25 cellular contexts compared by ENCODE assay signal in the genomic region with DNA sequence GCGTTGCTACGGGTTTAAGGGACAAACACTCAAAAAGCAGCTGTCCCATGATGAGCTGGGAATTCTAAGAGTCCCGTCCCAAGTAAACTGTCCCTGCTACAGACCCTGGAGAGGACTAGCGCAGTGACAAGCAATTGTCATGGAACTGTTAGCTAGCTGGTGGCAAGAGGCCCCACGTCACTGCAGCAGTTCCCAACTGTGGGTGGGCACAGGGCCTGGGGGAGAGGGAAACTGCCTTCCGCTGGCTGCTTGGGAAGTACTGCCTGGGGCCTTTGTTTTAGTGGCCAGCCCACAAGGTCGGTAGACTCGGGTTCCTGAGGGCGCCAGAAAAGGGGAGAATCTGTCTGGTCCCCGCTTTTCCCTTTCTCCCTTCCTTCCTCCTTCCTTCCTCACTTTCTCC.
"Had no signal": no experiment of that assay in that cellular context is flagged by ENCODE, and none has a peak within 500 bp of the region (broad histone marks: within the 10 kb centered on the region; RNA-seq: fewer than 3 reads in every experiment).

No MANE protein-coding gene starts in this region.

- H3K36me3 Mint-ChIP-seq: activated naive CD4-positive, alpha-beta T cell treated with anti-CD3 and anti-CD28 coated beads, Interleukin-2, amount 50 U/mL, for 72 hours; naive B cell; T-cell had no signal

- H3K27me3 Mint-ChIP-seq: activated CD4-positive, alpha-beta T cell treated with anti-CD3 and anti-CD28 coated beads, Interleukin-2, amount 10 ng/mL, durations not matched to agents 7 days and 5 days had no signal

- H3K4me1 Mint-ChIP-seq: activated CD4-positive, alpha-beta T cell treated with anti-CD3 and anti-CD28 coated beads, Interleukin-2, amount 10 ng/mL, durations not matched to agents 7 days and 5 days; naive B cell; T-cell had no signal

- H3K27ac Mint-ChIP-seq: activated CD4-positive, alpha-beta T cell treated with anti-CD3 and anti-CD28 coated beads, Interleukin-2, amount 10 ng/mL, durations not matched to agents 7 days and 5 days; activated CD8-positive, alpha-beta T cell treated with anti-CD3 and anti-CD28 coated beads, Interleukin-2, amount 10 ng/mL, durations not matched to agents 7 days and 5 days; activated naive CD4-positive, alpha-beta T cell treated with anti-CD3 and anti-CD28 coated beads, Interleukin-2, amount 50 U/mL, for 72 hours; activated T-helper 1 cell treated with anti-CD3 and anti-CD28 coated beads, Interleukin-12 subunit alpha, Interleukin-12 subunit beta, Interleukin-2, Interleukin-4 antibody, amounts not matched to agents 30 ng/mL and 10 ng/mL and 1 ng/mL, durations not matched to agents 14 hours and 24 hours and 36 hours; naive B cell; stimulated activated naive CD8-positive, alpha-beta T cell treated with anti-CD3 and anti-CD28 coated beads, Interleukin-15, Interleukin-2, amounts not matched to agents 100 ng/mL and 50 ng/mL, for 24 hours; T-cell; T-helper 2 cell treated with Interferon-gamma antibody and Interleukin-4, amounts not matched to agents 5 μg/mL and 100 μg/mL, for 36 hours had no signal

- H3K4me3 Mint-ChIP-seq: activated CD4-positive, alpha-beta T cell treated with anti-CD3 and anti-CD28 coated beads, Interleukin-2, amount 10 ng/mL, durations not matched to agents 7 days and 5 days; activated CD8-positive, alpha-beta T cell treated with anti-CD3 and anti-CD28 coated beads, Interleukin-2, amount 10 ng/mL, durations not matched to agents 7 days and 5 days; activated T-helper 1 cell treated with anti-CD3 and anti-CD28 coated beads, Interleukin-12 subunit alpha, Interleukin-12 subunit beta, Interleukin-2, Interleukin-4 antibody, amounts not matched to agents 30 ng/mL and 10 ng/mL and 1 ng/mL, durations not matched to agents 14 hours and 24 hours and 36 hours; naive B cell; stimulated activated naive CD8-positive, alpha-beta T cell treated with anti-CD3 and anti-CD28 coated beads, Interleukin-15, Interleukin-2, amounts not matched to agents 100 ng/mL and 50 ng/mL, for 24 hours; T-cell; T-helper 2 cell treated with Interferon-gamma antibody and Interleukin-4, amounts not matched to agents 5 μg/mL and 100 μg/mL, for 36 hours had no signal

- H3K9me3 Mint-ChIP-seq: activated CD4-positive, alpha-beta T cell treated with anti-CD3 and anti-CD28 coated beads, Interleukin-2, amount 10 ng/mL, durations not matched to agents 7 days and 5 days; activated naive CD4-positive, alpha-beta T cell treated with anti-CD3 and anti-CD28 coated beads, Interleukin-2, amount 50 U/mL, for 72 hours; activated T-helper 1 cell treated with anti-CD3 and anti-CD28 coated beads, Interleukin-12 subunit alpha, Interleukin-12 subunit beta, Interleukin-2, Interleukin-4 antibody, amounts not matched to agents 30 ng/mL and 10 ng/mL and 1 ng/mL, durations not matched to agents 14 hours and 24 hours and 36 hours; naive B cell; stimulated activated naive CD8-positive, alpha-beta T cell treated with anti-CD3 and anti-CD28 coated beads, Interleukin-15, Interleukin-2, amounts not matched to agents 100 ng/mL and 50 ng/mL, for 24 hours; T-cell; T-helper 2 cell treated with Interferon-gamma antibody and Interleukin-4, amounts not matched to agents 5 μg/mL and 100 μg/mL, for 36 hours had no signal

- H3K36me3 ChIP-seq: brain microvascular endothelial cell, lower lobe of right lung, neutrophil, pancreas, right lobe of liver, thyroid gland had no signal

- H3K9me3 ChIP-seq: lower lobe of right lung, neutrophil, pancreas, psoas muscle, right lobe of liver, thyroid gland had no signal

- H3K4me1 ChIP-seq: lower lobe of right lung, pancreas, right lobe of liver had no signal

- H3K27me3 ChIP-seq: brain microvascular endothelial cell, neutrophil, pancreas, right lobe of liver, thyroid gland had no signal

- DNase-seq: activated CD4-positive, alpha-beta T cell treated with anti-CD3 and anti-CD28 coated beads, Interleukin-2, amount 10 ng/mL, durations not matched to agents 7 days and 5 days; activated CD8-positive, alpha-beta T cell treated with anti-CD3 and anti-CD28 coated beads, Interleukin-2, amount 10 ng/mL, durations not matched to agents 7 days and 5 days; aorta; brain microvascular endothelial cell; central memory CD4-positive, alpha-beta T cell; kidney; lower lobe of right lung; mesendoderm; naive B cell; pancreas; psoas muscle; right lobe of liver; stimulated activated CD4-positive, alpha-beta T cell treated with anti-CD3 and anti-CD28 coated beads, Interleukin-1b, Interleukin-23, amount 100 ng/mL, for 48 hours; T-cell; thyroid gland had no signal

- ATAC-seq: activated CD4-positive, CD25-positive, alpha-beta regulatory T cell treated with anti-CD3 and anti-CD28 coated beads, Interleukin-2, amount 50 U/mL, for 24 hours; activated CD8-positive, alpha-beta T cell treated with anti-CD3 and anti-CD28 coated beads, Interleukin-2, amount 10 ng/mL, durations not matched to agents 7 days and 5 days; activated naive CD4-positive, alpha-beta T cell treated with anti-CD3 and anti-CD28 coated beads, Interleukin-2, amount 50 U/mL, for 72 hours; left lobe of liver; lower lobe of right lung; pancreas; psoas muscle; right lobe of liver; T-cell had no signal

- H3K4me3 ChIP-seq: lower lobe of right lung, pancreas, psoas muscle, right lobe of liver, skin epidermis, thyroid gland had no signal

- H3K27ac ChIP-seq: brain microvascular endothelial cell, epithelial cell of prostate, lower lobe of right lung, neutrophil, pancreas, psoas muscle, right lobe of liver, skin epidermis, thyroid gland, VCaP had no signal
